Comparison of ENCODE assay signal across 23 cellular contexts in genomic region chr16:81973737-81974136, GRCh38. TPM values are rescaled to one million over a fixed set of nuclear protein-coding genes. Genes with fewer than 3 reads are reported as not detected.
"Had no signal": no experiment of that assay in that cellular context is flagged by ENCODE, and none has a peak within 500 bp of the region (broad histone marks: within the 10 kb centered on the region; RNA-seq: fewer than 3 reads in every experiment).

No MANE protein-coding gene starts in this region.

- DNase-seq: activated CD4-positive, alpha-beta memory T cell treated with anti-CD3 and anti-CD28 coated beads for 36 hours; activated CD4-positive, alpha-beta T cell treated with anti-CD3 and anti-CD28 coated beads for 4 hours; activated CD4-positive, CD25-positive, alpha-beta regulatory T cell; activated naive CD4-positive, alpha-beta T cell treated with Interleukin-2 at 50 U/mL for 16 hours; activated naive CD8-positive, alpha-beta T cell treated with anti-CD3 and anti-CD28 coated beads, Interleukin-2, amount 10 ng/mL, durations not matched to agents 7 days and 5 days; activated T-cell treated with anti-CD3 and anti-CD28 coated beads, Interleukin-2, amount 50 U/mL, for 48 hours; amygdala; cerebellar nuclear complex; heart right ventricle; immature natural killer cell; lower lobe of right lung; naive thymus-derived CD8-positive, alpha-beta T cell; retina; sigmoid colon; stimulated activated CD4-positive, alpha-beta T cell treated with anti-CD3 and anti-CD28 coated beads, Interleukin-15, amount 100 ng/mL, for 24 hours; stimulated activated naive CD4-positive, alpha-beta T cell had no signal

- H3K27ac ChIP-seq: coronary artery, epithelial cell of prostate, heart right ventricle, lower lobe of right lung, neural progenitor cell, sigmoid colon, thoracic aorta, vagina had no signal

- H3K9ac ChIP-seq: neural progenitor cell had no signal

- H3K4me3 ChIP-seq: coronary artery, heart right ventricle, lower lobe of right lung, neural progenitor cell, sigmoid colon, smooth muscle cell, thoracic aorta, vagina had no signal

- H3K4me2 ChIP-seq: neural progenitor cell, smooth muscle cell had no signal

- H3K4me1 ChIP-seq: heart right ventricle, lower lobe of right lung, neural progenitor cell, sigmoid colon, vagina had no signal

- H3K27me3 ChIP-seq: heart right ventricle, neural progenitor cell, sigmoid colon, vagina had no signal

- H3K36me3 ChIP-seq: heart right ventricle, lower lobe of right lung, sigmoid colon, thoracic aorta, vagina had no signal

RNA-seq across cellular contexts. Expression of gene SDR42E1, which starts 37.5 kb away (rescaled TPM):
- total RNA-seq: osteocyte, smooth muscle cell had no signal
- polyA plus RNA-seq: smooth muscle cell had no signal
